In genomic region chr20:3072530-3073250, GRCh38 we compare ENCODE assay signal across 8 cellular contexts. TPM values are rescaled to one million over a fixed set of nuclear protein-coding genes. Genes with fewer than 3 reads are reported as not detected.
DNase-seq lines count a peak whose midpoint lies in the region; ATAC-seq and TF ChIP-seq lines count a peak whose summit lies in the region.

No MANE protein-coding gene starts in this region.

- peaks cover 8% of the 10 kb centered on the region for H4K20me1 ChIP-seq in Loucy (ENCODE audit: insufficient read depth, low read length, poor library complexity, severe bottlenecking)

- no peak overlapping the region for H4K12ac ChIP-seq in trophoblast cell (ENCODE audit: low read depth, low read length)

- H3K27me3 ChIP-seq in CD8-positive, alpha-beta memory T cell (ENCODE audit: insufficient read depth, low read length, poor library complexity, severe bottlenecking): no peaks in the 10 kb centered on the region
- H3K27me3 ChIP-seq in Loucy (ENCODE audit: insufficient read depth, low read length, poor library complexity, severe bottlenecking): no peaks in the 10 kb centered on the region
- peaks cover 0 to 44% (median 0%) of the 10 kb centered on the region in 4 donors for H3K27me3 ChIP-seq in esophagus squamous epithelium
- peaks cover 19% of the 10 kb centered on the region for H3K27me3 ChIP-seq in trophoblast cell (ENCODE audit: insufficient read depth, low read length)

- TF ChIP-seq POLR2A in esophagus squamous epithelium (IDR thresholded peaks at IDR 0.05): no peak

- peaks cover 0 to 4% (median 0%) of the 10 kb centered on the region in 3 donors for H3K36me3 Mint-ChIP-seq in CD8-positive, alpha-beta memory T cell

- no peak for DNase-seq in CD8-positive, alpha-beta memory T cell
- DNase-seq in esophagus squamous epithelium (lab: John Stamatoyannopoulos, UW) (no peak), trophoblast cell (no peak), kidney glomerular epithelial cell (lab: John Stamatoyannopoulos, UW) (no peak), epidermal melanocyte (ENCODE audit: insufficient read length, low spot score) (no peak), GM19238 (ENCODE audit: insufficient read length, low spot score) (no peak)

- no peak overlapping the region for H3K23ac ChIP-seq in trophoblast cell (ENCODE audit: low read length)

- no peak for ATAC-seq in GM21381 (IDR thresholded peaks at IDR 0.05; ENCODE audit: unreplicated experiment)

- H3F3A ChIP-seq in Loucy (ENCODE audit: low read depth): no peaks in the 10 kb centered on the region

- H3K4me3 Mint-ChIP-seq in CD8-positive, alpha-beta memory T cell: peak overlapping the region; percentile 74 to 89 (median 82)

- H3K9me2 ChIP-seq in Loucy (replicated peaks; ENCODE audit: low read depth, low read length): no peaks in the 10 kb centered on the region

- H3K9ac ChIP-seq in Loucy (ENCODE audit: low read depth, low read length, poor library complexity, severe bottlenecking) (peak overlapping the region; percentile 84), trophoblast cell (ENCODE audit: low read length) (no peak overlapping the region)

- TF ChIP-seq CTCF in Loucy (conservative IDR thresholded peaks at IDR 0.05; ENCODE audit: low read length) (no peak), esophagus squamous epithelium (IDR thresholded peaks at IDR 0.05) (no peak)

- H2AFZ ChIP-seq in Loucy (ENCODE audit: low read length) (peak overlapping the region; percentile 94), trophoblast cell (ENCODE audit: insufficient read depth, low read length, poor library complexity) (no peak overlapping the region)

- no peaks in the 10 kb centered on the region for H3K79me1 ChIP-seq in trophoblast cell (ENCODE audit: low read length)

- H3K27ac ChIP-seq in CD8-positive, alpha-beta memory T cell (ENCODE audit: low read depth, low read length): no peak overlapping the region
- H3K27ac ChIP-seq in esophagus squamous epithelium (no peak overlapping the region), trophoblast cell (ENCODE audit: low read depth, low read length) (no peak overlapping the region)

- no peaks in the 10 kb centered on the region for H3K9me3 Mint-ChIP-seq in CD8-positive, alpha-beta memory T cell

- peaks cover 13 to 27% (median 14%) of the 10 kb centered on the region in 3 donors for H3K4me1 Mint-ChIP-seq in CD8-positive, alpha-beta memory T cell

- H2BK12ac ChIP-seq in trophoblast cell (ENCODE audit: low read length): no peak overlapping the region

- no peak overlapping the region for H3K14ac ChIP-seq in trophoblast cell (ENCODE audit: low read length)

- peak overlapping the region in 7 of 8 donors; percentile 39 to 91 (median 85) for H3K27ac Mint-ChIP-seq in CD8-positive, alpha-beta memory T cell

- no peak overlapping the region for H2BK5ac ChIP-seq in trophoblast cell (ENCODE audit: low read depth, low read length, poor library complexity)

- peaks cover 16% of the 10 kb centered on the region; the same call in 1 of the 2 replicates for H3K79me2 ChIP-seq in Loucy (ENCODE audit: insufficient read depth, low read length)
- H3K79me2 ChIP-seq in trophoblast cell (ENCODE audit: control insufficient read depth, insufficient read depth, low read length, poor library complexity): no peaks in the 10 kb centered on the region

- intact Hi-C loops in esophagus squamous epithelium (cut with DNase I): no loop called here

- peaks cover 13% of the 10 kb centered on the region for H3K4me1 ChIP-seq in CD8-positive, alpha-beta memory T cell (ENCODE audit: insufficient read depth, low read length)
- H3K4me1 ChIP-seq in Loucy (ENCODE audit: insufficient read depth, low read length, poor library complexity, severe bottlenecking) (peaks cover 20% of the 10 kb centered on the region), esophagus squamous epithelium (peaks cover 12 to 17% (median 15%) of the 10 kb centered on the region in 3 donors), trophoblast cell (ENCODE audit: control insufficient read depth in 1 of 2, insufficient read depth in 2 of 2, low read length in 2 of 2) (peaks cover 0 to 3% of the 10 kb centered on the region in 2 experiments)

- POLR2A ChIA-PET in CD8-positive, alpha-beta memory T cell (lab: Charles Lee): no interaction called here

- peaks cover 1 to 2% of the 10 kb centered on the region in 2 donors for H3K27me3 Mint-ChIP-seq in CD8-positive, alpha-beta memory T cell

- H3K4me3 ChIP-seq in CD8-positive, alpha-beta memory T cell (ENCODE audit: low read length): no peak overlapping the region
- H3K4me3 ChIP-seq in Loucy (ENCODE audit: low read length, poor library complexity, severe bottlenecking) (peak overlapping the region; percentile 82), esophagus squamous epithelium (peak overlapping the region in 3 of 4 donors; percentile 37 to 68 (median 56)), trophoblast cell (ENCODE audit: low read depth, low read length) (no peak overlapping the region)

- no peaks in the 10 kb centered on the region for H3K36me3 ChIP-seq in CD8-positive, alpha-beta memory T cell (ENCODE audit: insufficient read depth, low read length)
- no peaks in the 10 kb centered on the region for H3K36me3 ChIP-seq in Loucy (ENCODE audit: insufficient read depth, low read length)
- H3K36me3 ChIP-seq in esophagus squamous epithelium: no peaks in the 10 kb centered on the region
- H3K36me3 ChIP-seq in trophoblast cell (ENCODE audit: control insufficient read depth in 1 of 2, insufficient read depth in 2 of 2, low read length in 2 of 2): no peaks in the 10 kb centered on the region

- CTCF ChIA-PET in CD8-positive, alpha-beta memory T cell (lab: Charles Lee): interaction anchor here (1.4 to 2.5 kb wide), 2 partner anchors 19 to 20 kb away, joined by 3 to 6 read pairs; no protein-coding TSS in a partner anchor

- H4K8ac ChIP-seq in trophoblast cell (ENCODE audit: low read depth, low read length): no peak overlapping the region

- no peak overlapping the region for H4K91ac ChIP-seq in trophoblast cell (ENCODE audit: low read depth, low read length)

- WGBS in esophagus squamous epithelium, 2 donors: 82 to 95% methylated on average over 10 to 14 of the region's 22 CpGs
- WGBS in trophoblast cell (ENCODE audit: extremely low coverage, insufficient coverage, insufficient read length): no CpG with 5 or more reads among the region's 22 CpGs

- H3K18ac ChIP-seq in trophoblast cell (ENCODE audit: low read length): no peak overlapping the region

- peak overlapping the region; percentile 89 for H3K4me2 ChIP-seq in Loucy (ENCODE audit: low read depth, low read length, poor library complexity, severe bottlenecking)
- peak overlapping the region; percentile 46 for H3K4me2 ChIP-seq in trophoblast cell (ENCODE audit: low read length)

- H3K9me3 ChIP-seq in CD8-positive, alpha-beta memory T cell (ENCODE audit: low read length): no peaks in the 10 kb centered on the region
- no peaks in the 10 kb centered on the region for H3K9me3 ChIP-seq in Loucy (ENCODE audit: insufficient read depth, low read depth, low read length)
- H3K9me3 ChIP-seq in esophagus squamous epithelium: no peaks in the 10 kb centered on the region
- peaks cover 10% of the 10 kb centered on the region for H3K9me3 ChIP-seq in trophoblast cell (ENCODE audit: insufficient read depth, low read depth, low read length)

- H2AK5ac ChIP-seq in trophoblast cell (ENCODE audit: low read length): no peak overlapping the region

- H2BK120ac ChIP-seq in trophoblast cell (ENCODE audit: insufficient read depth, low read length, poor library complexity): no peak overlapping the region

- H3K4ac ChIP-seq in trophoblast cell (ENCODE audit: low read depth, low read length): no peak overlapping the region

RNA-seq across cellular contexts. Expression of gene OXT, which starts 1.3 kb away (rescaled TPM):
- under 1 TPM in 1 of 2 experiments, not detected in 1; 0.79 TPM for total RNA-seq in CD8-positive, alpha-beta memory T cell
- 1.4 TPM for polyA plus RNA-seq in CD8-positive, alpha-beta memory T cell
- not detected for total RNA-seq in esophagus squamous epithelium
- 0.12 TPM in 1 of 2 replicates, not detected in the other for polyA plus RNA-seq in trophoblast cell (2013)

RNA-seq across cellular contexts. Expression of gene AVP, which starts 11.8 kb away (rescaled TPM):
- total RNA-seq in CD8-positive, alpha-beta memory T cell: not detected
- not detected for polyA plus RNA-seq in CD8-positive, alpha-beta memory T cell
- not detected for total RNA-seq in esophagus squamous epithelium
- not detected in 2 replicates for polyA plus RNA-seq in trophoblast cell (2013)

RNA-seq across cellular contexts. Expression of gene MRPS26, which starts 26.8 kb away (rescaled TPM):
- 10 to 100 TPM; 89.8 to 90.8 TPM for total RNA-seq in CD8-positive, alpha-beta memory T cell
- 61.9 TPM for polyA plus RNA-seq in CD8-positive, alpha-beta memory T cell
- 10 to 100 TPM; 39.5 to 60.7 (median 50.9) TPM for total RNA-seq in esophagus squamous epithelium
- 26.6 and 30.1 TPM in 2 replicates for polyA plus RNA-seq in trophoblast cell (2013)

RNA-seq across cellular contexts. Expression of gene GNRH2, which starts 29.3 kb away (rescaled TPM):
- total RNA-seq in CD8-positive, alpha-beta memory T cell: under 1 TPM; 0.42 to 0.90 TPM
- polyA plus RNA-seq in CD8-positive, alpha-beta memory T cell: not detected
- not detected for total RNA-seq in esophagus squamous epithelium
- polyA plus RNA-seq in trophoblast cell (2013): 0.44 TPM in 1 of 2 replicates, not detected in the other

Comparison
In these comparisons a context has a peak if more than half of its experiments do, and no peak if none do; other contexts are left out.
1. H3K4me3 ChIP-seq: peak in Loucy (single experiment) and esophagus squamous epithelium (3 of 4); none in CD8-positive, alpha-beta memory T cell (single experiment) and trophoblast cell (single experiment).